In the genomic region with DNA sequence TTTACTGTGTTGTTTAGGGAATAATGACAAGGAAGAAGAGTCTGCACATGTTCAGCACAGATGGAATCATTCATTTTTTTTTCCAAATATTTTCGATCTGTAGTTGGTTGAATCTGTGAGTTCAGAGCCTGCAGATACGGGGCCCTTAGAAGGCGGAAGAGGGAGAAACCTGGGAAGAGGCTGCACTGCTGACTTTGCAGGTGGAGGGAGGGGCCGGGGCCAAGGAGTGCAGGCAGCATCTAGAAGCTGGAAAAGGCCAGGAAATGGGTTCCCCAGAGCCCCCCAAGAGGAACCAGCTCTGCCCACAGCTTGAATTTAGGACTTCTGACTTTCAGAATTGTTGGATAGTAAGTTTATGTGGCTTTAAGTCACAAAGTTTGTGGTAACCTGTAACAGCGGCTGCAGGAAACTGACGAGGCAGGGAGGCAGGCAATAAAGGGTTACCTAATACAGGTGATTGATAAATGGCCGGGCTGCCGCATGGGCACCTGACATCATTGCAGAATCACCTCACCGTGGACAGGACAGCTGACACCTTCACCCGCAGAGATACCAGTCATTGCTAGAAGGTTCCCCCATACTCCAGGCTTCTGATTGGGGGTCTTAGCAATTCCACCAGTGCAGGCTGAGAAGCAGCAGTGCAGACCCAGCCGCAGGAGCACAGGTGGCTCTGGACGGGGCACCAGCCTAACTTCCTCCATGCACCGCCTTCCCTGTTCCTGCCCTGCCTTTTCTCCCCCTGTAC, we compare ENCODE assay signal across 18 cellular contexts.
DNase-seq lines count a peak whose midpoint lies in the region; ATAC-seq, FAIRE-seq and TF ChIP-seq lines count a peak whose summit lies in the region.
"Had no signal": no experiment of that assay in that cellular context is flagged by ENCODE, and none has a peak within 500 bp of the region (broad histone marks: within the 10 kb centered on the region; RNA-seq: fewer than 3 reads in every experiment).

No MANE protein-coding gene starts in this region.

- in situ Hi-C loops in HepG2 (cut with HindIII; ENCODE audit: extremely low pct_ligation_motif_present, low pct_unique_long_range_greater_than_20kb), result no loop called here

- FAIRE-seq in HepG2 (lab: Jason Lieb, UNC), result no peak
- FAIRE-seq: A204.1, GM12878, GM18507 had no signal

- H3K27ac Mint-ChIP-seq in endodermal cell, result no peak overlapping the region
- H3K27ac Mint-ChIP-seq: B cell; CD4-positive, alpha-beta T cell had no signal

- H2AFZ ChIP-seq in HepG2 (ENCODE audit: low read length) (no peak overlapping the region), hepatocyte (no peak overlapping the region)
- H2AFZ ChIP-seq: GM23248 had no signal

- CTCF ChIA-PET in HepG2 (lab: Yijun Ruan, JAX; ENCODE audit: low intra/inter-chr PET ratio, low total read pairs), result no interaction called here

- no peaks in the 10 kb centered on the region for H3K36me3 ChIP-seq in right lobe of liver
- H3K36me3 ChIP-seq in HepG2 (replicated peaks in 1 of 2; ENCODE audit: control insufficient read depth in 1 of 2, insufficient read depth in 2 of 2, low read length in 2 of 2), result no peaks in the 10 kb centered on the region
- H3K36me3 ChIP-seq in endodermal cell (ENCODE audit: control insufficient read depth, insufficient read depth, low read length), result no peaks in the 10 kb centered on the region
- H3K36me3 ChIP-seq in sigmoid colon, result no peaks in the 10 kb centered on the region
- H3K36me3 ChIP-seq in hepatocyte (replicated peaks; ENCODE audit: insufficient read depth, low read depth), result no peaks in the 10 kb centered on the region

- intact Hi-C loops in right lobe of liver (cut with DNase I), result no loop called here
- intact Hi-C loops in HepG2 (cut with micrococcal nuclease; ENCODE audit: unreplicated experiment), result no loop called here
- intact Hi-C loops in sigmoid colon (cut with DNase I), result no loop called here
- intact Hi-C loops in Right ventricle myocardium superior (cut with DNase I), result no loop called here

- DNase-seq in right lobe of liver (peak in 2 of 3 donors; percentile 26 to 29), HepG2 (ENCODE audit: low spot score) (no peak), endodermal cell (peak; percentile 42), sigmoid colon (peak; percentile 53), hepatocyte (ENCODE audit: low spot score) (no peak), Right ventricle myocardium superior (no peak)
- DNase-seq: C1 segment of cervical spinal cord, Calu3, DMS 273 treated with DMSO at 0.1 percent for 48 hours, DMS79, GM23248, H7 had no signal

- H3K27me3 Mint-ChIP-seq in endodermal cell (ENCODE audit: insufficient read depth), result no peaks in the 10 kb centered on the region

- no peaks in the 10 kb centered on the region for H3K9me3 Mint-ChIP-seq in endodermal cell
- H3K9me3 Mint-ChIP-seq: CD4-positive, alpha-beta T cell had no signal

- no peak for TF ChIP-seq EP300 in HepG2 (IDR thresholded peaks at IDR 0.05; ENCODE audit: low read depth in 2 of 2, low read length in 2 of 2)
- no peak for TF ChIP-seq EP300 in HepG2 (CRISPR knock-in tag; IDR thresholded peaks at IDR 0.05; ENCODE audit: borderline replicate concordance)
- TF ChIP-seq EP300 in sigmoid colon (IDR thresholded peaks at IDR 0.05), result no peak

- WGBS in right lobe of liver (ENCODE audit: insufficient coverage, low coverage, low lambda C conversion rate, missing lambda C conversion rate), result 33% methylated on average over 9 of the region's 13 CpGs
- WGBS in HepG2 (ENCODE audit: low lambda C conversion rate), result 34% methylated on average over 13 of the region's 13 CpGs
- 89 to 90% methylated on average over 6 to 13 of the region's 13 CpGs for WGBS in endodermal cell (ENCODE audit: insufficient coverage in 1 of 2, insufficient read length in 1 of 2), 2 experiments
- 40 to 51% methylated on average over 13 of the region's 13 CpGs for WGBS in sigmoid colon, 2 donors
- WGBS in hepatocyte (ENCODE audit: low lambda C conversion rate, missing lambda C conversion rate), result 73% methylated on average over 13 of the region's 13 CpGs

- TF ChIP-seq CTCF in right lobe of liver (IDR thresholded peaks at IDR 0.05) (no peak), HepG2 (CRISPR knock-in tag; IDR thresholded peaks at IDR 0.05) (no peak), endodermal cell (conservative IDR thresholded peaks at IDR 0.05) (no peak), sigmoid colon (IDR thresholded peaks at IDR 0.05) (no peak), hepatocyte (IDR thresholded peaks at IDR 0.05; ENCODE audit: poor library complexity) (no peak)

- H3K36me3 Mint-ChIP-seq in endodermal cell (ENCODE audit: low read depth), result no peaks in the 10 kb centered on the region

- POLR2A ChIA-PET in HepG2 (lab: Yijun Ruan, JAX), result no interaction called here

- H3K9ac ChIP-seq in HepG2 (ENCODE audit: insufficient read depth, low read depth, low read length), result no peak overlapping the region
- no peak overlapping the region for H3K9ac ChIP-seq in endodermal cell (ENCODE audit: extremely low read depth, low read length, poor library complexity, severe bottlenecking)
- H3K9ac ChIP-seq: GM23248 had no signal

- TF ChIP-seq POLR2A in right lobe of liver (IDR thresholded peaks at IDR 0.05), result no peak
- no peak for TF ChIP-seq POLR2A in HepG2 (IDR thresholded peaks at IDR 0.05; ENCODE audit: insufficient read depth in 1 of 2, low read depth in 2 of 2, low read length in 2 of 2)
- no peak for TF ChIP-seq POLR2A in sigmoid colon (IDR thresholded peaks at IDR 0.05)

- H3K9me2 ChIP-seq in hepatocyte (replicated peaks; ENCODE audit: insufficient read depth), result no peaks in the 10 kb centered on the region

- H3K27ac ChIP-seq in right lobe of liver (no peak overlapping the region), HepG2 (ENCODE audit: extremely low read length, insufficient read depth, low read length) (no peak overlapping the region), endodermal cell (ENCODE audit: low read depth, low read length) (no peak overlapping the region), sigmoid colon (peak overlapping the region in 1 of 4 donors; percentile 86), hepatocyte (no peak overlapping the region)
- H3K27ac ChIP-seq: GM23248 had no signal

- H3K27me3 ChIP-seq in right lobe of liver (no peaks in the 10 kb centered on the region), HepG2 (ENCODE audit: control insufficient read depth in 1 of 2, insufficient read depth in 2 of 2, low read length in 2 of 2) (peaks cover 0 to 7% of the 10 kb centered on the region in 2 experiments; a peak in 3 of 5 replicates), endodermal cell (ENCODE audit: control insufficient read depth, insufficient read depth, low read length, poor library complexity, severe bottlenecking) (no peaks in the 10 kb centered on the region), sigmoid colon (no peaks in the 10 kb centered on the region), hepatocyte (peaks cover 4% of the 10 kb centered on the region)

- H3K4me1 Mint-ChIP-seq in endodermal cell, result no peaks in the 10 kb centered on the region
- H3K4me1 Mint-ChIP-seq: B cell had no signal

- H3K9me3 ChIP-seq in right lobe of liver, result no peaks in the 10 kb centered on the region
- no peaks in the 10 kb centered on the region for H3K9me3 ChIP-seq in HepG2 (ENCODE audit: low read length)
- H3K9me3 ChIP-seq in endodermal cell (ENCODE audit: control insufficient read depth, low read length), result no peaks in the 10 kb centered on the region
- H3K9me3 ChIP-seq in sigmoid colon, result no peaks in the 10 kb centered on the region
- no peaks in the 10 kb centered on the region for H3K9me3 ChIP-seq in hepatocyte (ENCODE audit: low read depth)

- no peak overlapping the region for H3K4me3 Mint-ChIP-seq in endodermal cell
- H3K4me3 Mint-ChIP-seq: B cell; CD4-positive, alpha-beta T cell had no signal

- H3K79me2 ChIP-seq in HepG2 (ENCODE audit: insufficient read depth, low read length), result no peaks in the 10 kb centered on the region
- no peaks in the 10 kb centered on the region for H3K79me2 ChIP-seq in hepatocyte

- no peak for TF ChIP-seq RAD21 in HepG2 (CRISPR knock-in tag; IDR thresholded peaks at IDR 0.05)

- no peaks in the 10 kb centered on the region for H3K4me1 ChIP-seq in right lobe of liver
- no peaks in the 10 kb centered on the region for H3K4me1 ChIP-seq in HepG2 (ENCODE audit: insufficient read depth, low read length)
- no peaks in the 10 kb centered on the region for H3K4me1 ChIP-seq in endodermal cell (ENCODE audit: control insufficient read depth, insufficient read depth, low read length)
- H3K4me1 ChIP-seq in sigmoid colon, result peaks cover 0 to 16% (median 11%) of the 10 kb centered on the region in 4 donors
- H3K4me1 ChIP-seq in hepatocyte (ENCODE audit: insufficient read depth), result peaks cover 3% of the 10 kb centered on the region

- H4K20me1 ChIP-seq in HepG2 (ENCODE audit: insufficient read depth, low read length), result no peaks in the 10 kb centered on the region
- H4K20me1 ChIP-seq in hepatocyte (ENCODE audit: insufficient read depth, poor library complexity, severe bottlenecking), result no peaks in the 10 kb centered on the region

- BruUV-seq in HepG2 (replicated peaks; lab: Mats Ljungman, UMichigan), result no TSS peak

- H3K4me3 ChIP-seq in right lobe of liver (no peak overlapping the region), HepG2 (replicated peaks in 1 of 3; ENCODE audit: insufficient read depth in 1 of 3, low read depth in 2 of 3, low read length in 3 of 3) (no peak overlapping the region), endodermal cell (ENCODE audit: low read length) (no peak overlapping the region), sigmoid colon (no peak overlapping the region), hepatocyte (no peak overlapping the region)
- H3K4me3 ChIP-seq: GM12878, GM23248 had no signal

- ATAC-seq in right lobe of liver, result no peak
- no peak for ATAC-seq in HepG2
- ATAC-seq in GM21381 (IDR thresholded peaks at IDR 0.05; ENCODE audit: unreplicated experiment), result no peak
- ATAC-seq in Right ventricle myocardium superior (ENCODE audit: poor library complexity), result no peak
- ATAC-seq: GM12878 had no signal

- H3K4me2 ChIP-seq in HepG2 (ENCODE audit: low read depth, low read length) (no peak overlapping the region), hepatocyte (no peak overlapping the region)

TF ChIP-seq in HepG2, 621 proteins besides CTCF, POLR2A, EP300 and RAD21 (continues in another document):
- TF ChIP-seq CEBPG (CRISPR knock-in tag; IDR thresholded peaks at IDR 0.05) (no peak), ZNF101 (CRISPR knock-in tag; IDR thresholded peaks at IDR 0.05; ENCODE audit: borderline replicate concordance, low read depth) (no peak)

Comparison
In these comparisons a context has a peak if more than half of its experiments do, and no peak if none do; other contexts are left out.
1. DNase-seq: peak in right lobe of liver (2 of 3), endodermal cell (single experiment) and sigmoid colon (single experiment); none in HepG2 (single experiment), hepatocyte (single experiment) and Right ventricle myocardium superior (single experiment).